21 cellular contexts compared by ENCODE assay signal in the genomic region with DNA sequence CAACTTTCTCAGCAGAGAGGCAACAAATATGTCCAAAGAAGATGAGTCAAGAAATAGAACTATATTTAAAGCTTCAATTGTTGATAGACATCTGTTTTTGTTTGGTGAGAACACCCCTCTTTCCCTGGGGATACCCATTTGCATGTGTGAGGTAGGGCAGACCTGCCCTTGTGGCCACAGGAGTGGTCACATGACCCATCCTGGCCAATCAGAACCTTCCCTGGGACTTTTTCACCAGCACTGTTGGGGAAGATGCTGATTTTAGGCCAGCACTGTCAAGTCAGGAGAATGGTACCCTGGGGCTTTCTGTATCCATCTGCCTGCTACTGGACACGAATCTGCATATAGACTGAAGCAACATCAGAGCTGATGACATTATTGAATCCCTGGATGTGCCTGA.
"Had no signal": no experiment of that assay in that cellular context is flagged by ENCODE, and none has a peak within 500 bp of the region (broad histone marks: within the 10 kb centered on the region; RNA-seq: fewer than 3 reads in every experiment).

No MANE protein-coding gene starts in this region.

- H3K4me1 ChIP-seq: breast epithelium, colonic mucosa, esophagus squamous epithelium, foreskin keratinocyte, testis had no signal

- ATAC-seq: activated CD4-positive, alpha-beta T cell treated with anti-CD3 and anti-CD28 coated beads for 36 hours; foreskin keratinocyte; lower lobe of right lung had no signal

- FAIRE-seq: astrocyte, kidney had no signal

- H3K4me3 ChIP-seq: breast epithelium, colonic mucosa, dorsolateral prefrontal cortex, esophagus squamous epithelium, lower lobe of right lung, sigmoid colon, smooth muscle cell, testis had no signal

- H3K4me2 ChIP-seq: smooth muscle cell had no signal

- H3K27me3 ChIP-seq: breast epithelium, colonic mucosa, dorsolateral prefrontal cortex, esophagus squamous epithelium, foreskin keratinocyte, sigmoid colon, testis had no signal

- DNase-seq: activated B cell treated with CpG ODN at 0.5 μM for 24 hours; activated CD4-positive, alpha-beta T cell treated with anti-CD3 and anti-CD28 coated beads for 36 hours; activated CD4-positive, alpha-beta T cell treated with anti-CD3 and anti-CD28 coated beads, Interleukin-2, amount 50 U/mL, for 4 hours; activated naive CD8-positive, alpha-beta T cell treated with anti-CD3 and anti-CD28 coated beads for 36 hours; colonic mucosa; dorsolateral prefrontal cortex; esophagus squamous epithelium; foreskin keratinocyte; kidney; lower lobe of right lung; mesendoderm; naive B cell; sigmoid colon; stimulated activated CD8-positive, alpha-beta memory T cell treated with anti-CD3 and anti-CD28 coated beads, Interleukin-4, amount 100 ng/mL, for 48 hours; stimulated activated naive CD4-positive, alpha-beta T cell; T-helper 1 cell; T-helper 9 cell; testis had no signal

- H3K27ac ChIP-seq: breast epithelium, colonic mucosa, dorsolateral prefrontal cortex, esophagus squamous epithelium, foreskin keratinocyte, lower lobe of right lung, sigmoid colon, testis had no signal

- H3K36me3 ChIP-seq: breast epithelium, colonic mucosa, esophagus squamous epithelium, lower lobe of right lung, sigmoid colon had no signal

- H3K9me3 ChIP-seq: breast epithelium, colonic mucosa, esophagus squamous epithelium, lower lobe of right lung, sigmoid colon, testis had no signal
